ENCODE assay signal across 14 cellular contexts in genomic region chr4:86011117-86011516, GRCh38.
DNase-seq lines count a peak whose midpoint lies in the region; FAIRE-seq and TF ChIP-seq lines count a peak whose summit lies in the region.
"Had no signal": no experiment of that assay in that cellular context is flagged by ENCODE, and none has a peak within 500 bp of the region (broad histone marks: within the 10 kb centered on the region; RNA-seq: fewer than 3 reads in every experiment).

No MANE protein-coding gene starts in this region.

- peaks cover 50% of the 10 kb centered on the region for H3K4me1 ChIP-seq in adipocyte (ENCODE audit: control insufficient read depth, insufficient read depth, low read length)
- H3K4me1 ChIP-seq in small intestine (ENCODE audit: control insufficient read depth in 2 of 2, insufficient read depth in 1 of 2, low read depth in 1 of 2, low read length in 1 of 2): no peaks in the 10 kb centered on the region

- no peaks in the 10 kb centered on the region for H3K27me3 ChIP-seq in adipocyte (replicated peaks; ENCODE audit: control insufficient read depth, insufficient read depth, low read length)
- no peaks in the 10 kb centered on the region for H3K27me3 ChIP-seq in small intestine (ENCODE audit: control insufficient read depth in 2 of 2, insufficient read depth in 2 of 2, low read length in 2 of 2)

- H3K9ac ChIP-seq in adipocyte (ENCODE audit: low read length): no peak overlapping the region

- H3K27ac ChIP-seq in small intestine (ENCODE audit: low read depth in 1 of 2, low read length in 1 of 2): no peak overlapping the region

- no peak overlapping the region for H3K4me3 ChIP-seq in adipocyte (ENCODE audit: low read length)
- H3K4me3 ChIP-seq in fibroblast of pulmonary artery (replicated peaks; ENCODE audit: low read depth, low read length): no peak overlapping the region
- no peak overlapping the region for H3K4me3 ChIP-seq in small intestine (ENCODE audit: low read depth in 1 of 2, low read length in 2 of 2)
- H3K4me3 ChIP-seq: coronary artery, K562 had no signal

- H3K36me3 ChIP-seq in adipocyte (ENCODE audit: control insufficient read depth, insufficient read depth, low read length, severe bottlenecking) (no peaks in the 10 kb centered on the region), small intestine (ENCODE audit: control insufficient read depth in 2 of 2, insufficient read depth in 2 of 2, low read length in 2 of 2) (no peaks in the 10 kb centered on the region)

- 57 to 92% (median 75%) methylated on average over 1 of the region's 1 CpG for WGBS in small intestine, 3 donors

- peak; percentile 96 for DNase-seq in GM04503 (ENCODE audit: low read depth)
- DNase-seq in adipocyte (ENCODE audit: low read depth): peak; percentile 95
- peak; percentile 97 for DNase-seq in fibroblast of pulmonary artery (ENCODE audit: low read depth)
- DNase-seq in renal cortical epithelial cell (ENCODE audit: low read depth): peak; percentile 70
- DNase-seq in NCI-H510A treated with DMSO at 0.1 percent for 48 hours (lab: John Stamatoyannopoulos, UW): no peak
- no peak for DNase-seq in NCI-H1105 treated with DMSO at 0.1 percent for 48 hours (lab: John Stamatoyannopoulos, UW)
- no peak for DNase-seq in activated T-cell treated with anti-CD3 and anti-CD28 coated beads for 4 hours
- DNase-seq in small intestine: no peak
- DNase-seq: activated CD8-positive, alpha-beta T cell treated with anti-CD3 and anti-CD28 coated beads, Interleukin-2, amount 10 ng/mL, durations not matched to agents 7 days and 5 days; activated naive CD4-positive, alpha-beta T cell treated with Interleukin-2 at 50 U/mL for 16 hours; NCI-H2081 treated with DMSO at 0.1 percent for 48 hours; OCI-M1 had no signal

- no peak for FAIRE-seq in small intestine (lab: Jason Lieb, UNC)
- FAIRE-seq: K562 had no signal

- TF ChIP-seq CTCF in fibroblast of pulmonary artery (IDR thresholded peaks at IDR 0.05; ENCODE audit: low read length, missing control alignments): no peak

- H3K9me3 ChIP-seq in adipocyte (ENCODE audit: control insufficient read depth, low read length): no peaks in the 10 kb centered on the region
- no peaks in the 10 kb centered on the region for H3K9me3 ChIP-seq in small intestine (ENCODE audit: control insufficient read depth, low read depth)

Comparison
In these comparisons a context has a peak if more than half of its experiments do, and no peak if none do; other contexts are left out.
1. DNase-seq: peak in GM04503 (single experiment), adipocyte (single experiment), fibroblast of pulmonary artery (single experiment) and renal cortical epithelial cell (single experiment); none in NCI-H510A treated with DMSO at 0.1 percent for 48 hours (single experiment), NCI-H1105 treated with DMSO at 0.1 percent for 48 hours (single experiment), activated T-cell treated with anti-CD3 and anti-CD28 coated beads for 4 hours (single experiment) and small intestine (single experiment).